In genomic region chr19:40090256-40091204, GRCh38 we compare ENCODE assay signal across 8 cellular contexts. TPM values are rescaled to one million over a fixed set of nuclear protein-coding genes. Genes with fewer than 3 reads are reported as not detected.
DNase-seq lines count a peak whose midpoint lies in the region; ATAC-seq and TF ChIP-seq lines count a peak whose summit lies in the region.

Gene ZNF780A, minus strand, starts transcription at chr19:40090943. Its CDS starts 6,190 bp downstream, at chr19:40084753.

- CTCF ChIA-PET in CD4-positive, alpha-beta T cell (lab: Charles Lee), result interaction anchor here (0.8 to 3.0 kb wide), 3 partner anchors 54 to 120 kb away, joined by 3 to 17 read pairs (median 3); partner anchors contain the start of genes PSMC4 and ZNF546
- CTCF ChIA-PET in PC-3 (lab: Charles Lee), result no interaction called here

- H3K9me2 ChIP-seq in PC-3 (replicated peaks; ENCODE audit: low read length), result no peaks in the 10 kb centered on the region

- H3K4me1 ChIP-seq in PC-3 (ENCODE audit: insufficient read depth, low read length) (0 out of 2 replicates have a peak, but pooled peaks cover 9% of the 10 kb centered on the region), mononuclear cell (ENCODE audit: insufficient read depth, low read length) (peaks cover 11% of the 10 kb centered on the region)

- H3F3A ChIP-seq in PC-3 (ENCODE audit: low read length, unreplicated experiment), result no peaks in the 10 kb centered on the region

- H3K4me3 Mint-ChIP-seq in CD4-positive, alpha-beta T cell, result peak within 1 kb of the TSS; percentile 100

- intact Hi-C loops in CD4-positive, alpha-beta T cell (cut with DNase I, micrococcal nuclease), result loop anchor here (5.0 kb wide), 3 partner anchors 33 to 102 kb away; partner anchors contain the start of genes MAP3K10 (in 1 of the 2), ZNF546 (in 1 of the 2) and ZNF780B (in 1 of the 2)
- intact Hi-C loops in PC-3 (cut with micrococcal nuclease), result loop anchor here (10.0 kb wide), 1 partner anchor 106 kb away; no protein-coding TSS in a partner anchor

- no peaks in the 10 kb centered on the region for H3K9me3 ChIP-seq in CD4-positive, alpha-beta T cell (ENCODE audit: control insufficient read depth, low read length)
- no peaks in the 10 kb centered on the region for H3K9me3 ChIP-seq in PC-3 (ENCODE audit: low read length)
- no peaks in the 10 kb centered on the region for H3K9me3 ChIP-seq in mononuclear cell (ENCODE audit: low read depth, low read length)

- H2AFZ ChIP-seq in PC-3 (ENCODE audit: low read length), result peak within 1 kb of the TSS; percentile 95

- H3K79me2 ChIP-seq in PC-3 (ENCODE audit: low read length), result peaks cover 39% of the 10 kb centered on the region

- H3K4me2 ChIP-seq in PC-3 (ENCODE audit: low read length), result peak within 1 kb of the TSS; percentile 84

- H3K4me3 ChIP-seq in PC-3 (ENCODE audit: low read length) (peak within 1 kb of the TSS; percentile 92), epithelial cell of proximal tubule (ENCODE audit: low read depth, low read length) (peak within 1 kb of the TSS; percentile 95), mononuclear cell (ENCODE audit: low read length) (peak within 1 kb of the TSS; percentile 66)

- peak within 1 kb of the TSS; percentile 99 for H3K27ac Mint-ChIP-seq in CD4-positive, alpha-beta T cell

- H3K9ac ChIP-seq in PC-3 (ENCODE audit: low read length), result peak within 1 kb of the TSS; percentile 82

- 0 out of 2 replicates have a peak, but pooled peaks cover 3% of the 10 kb centered on the region for H3K36me3 ChIP-seq in PC-3 (ENCODE audit: low read depth, low read length)

- peak; percentile 96 for ATAC-seq in CD4-positive, alpha-beta T cell (ENCODE audit: poor library complexity)
- ATAC-seq in PC-3, result peak; percentile 90

- peaks cover 47% of the 10 kb centered on the region for H3K4me1 Mint-ChIP-seq in CD4-positive, alpha-beta T cell (ENCODE audit: low read depth)

- peaks cover 5% of the 10 kb centered on the region for H3K27me3 ChIP-seq in CD4-positive, alpha-beta T cell (ENCODE audit: control insufficient read depth, insufficient read depth, low read length)
- no peaks in the 10 kb centered on the region for H3K27me3 ChIP-seq in PC-3 (ENCODE audit: low read length)
- no peaks in the 10 kb centered on the region for H3K27me3 ChIP-seq in mononuclear cell (ENCODE audit: insufficient read depth, low read length)

- no peaks in the 10 kb centered on the region for H3K9me3 Mint-ChIP-seq in CD4-positive, alpha-beta T cell

- H3K27me3 Mint-ChIP-seq in CD4-positive, alpha-beta T cell, result peaks cover 10% of the 10 kb centered on the region

- peaks cover 35% of the 10 kb centered on the region for H3K36me3 Mint-ChIP-seq in CD4-positive, alpha-beta T cell (ENCODE audit: low read depth)

- POLR2A ChIA-PET in CD4-positive, alpha-beta T cell (lab: Charles Lee), result interaction anchor here (0.6 to 2.7 kb wide), 17 partner anchors 9 to 1173 kb away, joined by 3 to 23 read pairs (median 4); partner anchors contain the start of genes AKT2, DYRK1B, PSMC4 and ZNF546
- POLR2A ChIA-PET in PC-3 (lab: Charles Lee; ENCODE audit: unreplicated experiment), result interaction anchor here (0.6 to 1.6 kb wide), 3 partner anchors 20 to 1273 kb away, joined by 3 to 4 read pairs (median 3); partner anchors contain the start of genes B9D2 and PSMC4

- no peak for TF ChIP-seq CTCF in CD4-positive, alpha-beta T cell (IDR thresholded peaks at IDR 0.05)
- TF ChIP-seq CTCF in GM20000 (IDR thresholded peaks at IDR 0.05; ENCODE audit: extremely low read depth, missing control alignments), result no peak
- no peak for TF ChIP-seq CTCF in PC-3 (conservative IDR thresholded peaks at IDR 0.05; ENCODE audit: low read depth, low read length)
- no peak for TF ChIP-seq CTCF in epithelial cell of proximal tubule (conservative IDR thresholded peaks at IDR 0.05; ENCODE audit: low read depth, low read length)

- peak within 1 kb of the TSS; percentile 89 for H3K27ac ChIP-seq in CD4-positive, alpha-beta T cell (ENCODE audit: low read depth, low read length)
- H3K27ac ChIP-seq in PC-3 (ENCODE audit: low read length), result peak within 1 kb of the TSS; percentile 61

- TSS peak; percentile 74 for BruUV-seq in PC-3 (replicated peaks; lab: Mats Ljungman, UMichigan)

- peak; percentile 61 to 80 (median 68) for DNase-seq in CD4-positive, alpha-beta T cell
- peak; percentile 74 for DNase-seq in GM20000 (ENCODE audit: low spot score)
- peak; percentile 68 for DNase-seq in HuH-7.5 (ENCODE audit: low spot score)
- peak; percentile 55 for DNase-seq in PC-3
- DNase-seq in activated T-cell treated with anti-CD3 and anti-CD28 coated beads, Interleukin-2, amount 50 U/mL, for 1 hour, result peak; percentile 77
- no peak for DNase-seq in epithelial cell of proximal tubule (ENCODE audit: low read depth)
- DNase-seq in stimulated activated CD8-positive, alpha-beta memory T cell treated with anti-CD3 and anti-CD28 coated beads, Interleukin-2, amount 100 ng/mL, for 48 hours (ENCODE audit: low read depth in 2 of 2), result peak; percentile 61 to 67

- H4K20me1 ChIP-seq in PC-3 (ENCODE audit: low read length), result no peaks in the 10 kb centered on the region; the same call in 1 of the 2 replicates

RNA-seq across cellular contexts. Expression of gene ZNF780A, which starts in this region (rescaled TPM):
- total RNA-seq in CD4-positive, alpha-beta T cell, result 10 to 100 TPM in 1 of 2 experiments, 1 to 10 TPM in 1; 9.7 to 10.6 TPM
- total RNA-seq in PC-3 (2014; rRNA removed) (3.3 and 9.0 TPM in 2 replicates), epithelial cell of proximal tubule (6.9 and 12.5 TPM in 2 replicates), mononuclear cell (9.6 TPM)
